1 cellular context compared by ENCODE assay signal in the genomic region with DNA sequence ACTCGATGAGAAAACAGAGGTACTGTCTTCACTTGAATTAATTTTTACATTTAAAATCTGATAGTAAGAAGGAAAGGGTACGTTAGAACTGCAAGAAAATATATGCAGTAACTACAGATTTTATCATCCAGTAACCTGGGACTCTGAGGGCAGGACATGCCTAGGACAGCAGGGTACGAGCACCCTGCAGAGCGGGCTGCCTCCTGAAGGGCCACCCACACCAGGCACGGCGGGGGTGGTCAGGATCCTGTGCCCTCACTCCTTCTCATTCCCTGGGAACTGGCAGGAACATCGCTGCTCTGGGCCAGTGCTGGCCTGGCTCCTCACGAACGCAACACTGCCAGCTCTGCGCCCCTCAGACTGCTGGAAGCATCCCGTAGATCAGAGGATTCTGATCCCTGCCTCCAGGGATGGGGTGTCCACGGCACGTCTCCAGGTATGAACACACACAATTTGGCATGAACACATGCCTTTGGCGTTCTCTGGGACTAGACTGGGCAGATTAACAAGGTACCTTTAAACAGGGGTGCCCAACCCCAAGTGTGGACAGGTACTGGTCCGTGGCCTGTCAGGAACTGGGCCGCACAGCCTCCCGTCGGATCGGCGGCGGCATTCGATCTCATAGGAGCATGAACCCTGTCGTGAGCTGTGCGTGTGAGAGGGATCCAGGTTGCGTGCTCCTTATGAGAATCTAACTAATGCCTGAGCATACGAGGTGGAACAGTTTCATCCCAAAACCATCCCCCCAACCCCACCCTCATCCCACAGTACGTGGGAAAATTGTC.
TF ChIP-seq lines count a peak whose summit lies in the region.

No MANE protein-coding gene starts in this region.

TF ChIP-seq in GM23338, 12 proteins besides CTCF, POLR2A, EP300 and RAD21:
- no peak for TF ChIP-seq ZNF462 (CRISPR knock-in tag; IDR thresholded peaks at IDR 0.05)
- no peak for TF ChIP-seq CREB1 (CRISPR knock-in tag; IDR thresholded peaks at IDR 0.05; ENCODE audit: low read depth)
- no peak for TF ChIP-seq NANOG (IDR thresholded peaks at IDR 0.05; ENCODE audit: borderline replicate concordance)
- no peak for TF ChIP-seq EZH2phosphoT487 (IDR thresholded peaks at IDR 0.05; ENCODE audit: unreplicated experiment)
- TF ChIP-seq, protein P1, sequence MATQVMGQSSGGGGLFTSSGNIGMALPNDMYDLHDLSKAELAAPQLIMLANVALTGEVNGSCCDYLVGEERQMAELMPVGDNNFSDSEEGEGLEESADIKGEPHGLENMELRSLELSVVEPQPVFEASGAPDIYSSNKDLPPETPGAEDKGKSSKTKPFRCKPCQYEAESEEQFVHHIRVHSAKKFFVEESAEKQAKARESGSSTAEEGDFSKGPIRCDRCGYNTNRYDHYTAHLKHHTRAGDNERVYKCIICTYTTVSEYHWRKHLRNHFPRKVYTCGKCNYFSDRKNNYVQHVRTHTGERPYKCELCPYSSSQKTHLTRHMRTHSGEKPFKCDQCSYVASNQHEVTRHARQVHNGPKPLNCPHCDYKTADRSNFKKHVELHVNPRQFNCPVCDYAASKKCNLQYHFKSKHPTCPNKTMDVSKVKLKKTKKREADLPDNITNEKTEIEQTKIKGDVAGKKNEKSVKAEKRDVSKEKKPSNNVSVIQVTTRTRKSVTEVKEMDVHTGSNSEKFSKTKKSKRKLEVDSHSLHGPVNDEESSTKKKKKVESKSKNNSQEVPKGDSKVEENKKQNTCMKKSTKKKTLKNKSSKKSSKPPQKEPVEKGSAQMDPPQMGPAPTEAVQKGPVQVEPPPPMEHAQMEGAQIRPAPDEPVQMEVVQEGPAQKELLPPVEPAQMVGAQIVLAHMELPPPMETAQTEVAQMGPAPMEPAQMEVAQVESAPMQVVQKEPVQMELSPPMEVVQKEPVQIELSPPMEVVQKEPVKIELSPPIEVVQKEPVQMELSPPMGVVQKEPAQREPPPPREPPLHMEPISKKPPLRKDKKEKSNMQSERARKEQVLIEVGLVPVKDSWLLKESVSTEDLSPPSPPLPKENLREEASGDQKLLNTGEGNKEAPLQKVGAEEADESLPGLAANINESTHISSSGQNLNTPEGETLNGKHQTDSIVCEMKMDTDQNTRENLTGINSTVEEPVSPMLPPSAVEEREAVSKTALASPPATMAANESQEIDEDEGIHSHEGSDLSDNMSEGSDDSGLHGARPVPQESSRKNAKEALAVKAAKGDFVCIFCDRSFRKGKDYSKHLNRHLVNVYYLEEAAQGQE (IDR thresholded peaks at IDR 0.05; ENCODE audit: unreplicated experiment) = no peak
- TF ChIP-seq ZNF331 (CRISPR knock-in tag; IDR thresholded peaks at IDR 0.05; ENCODE audit: low read depth) = no peak
- no peak for TF ChIP-seq ZNF114 (CRISPR knock-in tag; IDR thresholded peaks at IDR 0.05)
- TF ChIP-seq POLR2AphosphoS5 (IDR thresholded peaks at IDR 0.05; ENCODE audit: low read depth) = no peak
- TF ChIP-seq, protein P2, sequence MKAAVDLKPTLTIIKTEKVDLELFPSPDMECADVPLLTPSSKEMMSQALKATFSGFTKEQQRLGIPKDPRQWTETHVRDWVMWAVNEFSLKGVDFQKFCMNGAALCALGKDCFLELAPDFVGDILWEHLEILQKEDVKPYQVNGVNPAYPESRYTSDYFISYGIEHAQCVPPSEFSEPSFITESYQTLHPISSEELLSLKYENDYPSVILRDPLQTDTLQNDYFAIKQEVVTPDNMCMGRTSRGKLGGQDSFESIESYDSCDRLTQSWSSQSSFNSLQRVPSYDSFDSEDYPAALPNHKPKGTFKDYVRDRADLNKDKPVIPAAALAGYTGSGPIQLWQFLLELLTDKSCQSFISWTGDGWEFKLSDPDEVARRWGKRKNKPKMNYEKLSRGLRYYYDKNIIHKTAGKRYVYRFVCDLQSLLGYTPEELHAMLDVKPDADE (IDR thresholded peaks at IDR 0.05) = no peak
- no peak for TF ChIP-seq STAT1 (IDR thresholded peaks at IDR 0.05; ENCODE audit: unreplicated experiment)
- TF ChIP-seq JUNB (IDR thresholded peaks at IDR 0.05; ENCODE audit: unreplicated experiment) = no peak
- no peak for TF ChIP-seq EZH2 (IDR thresholded peaks at IDR 0.05; ENCODE audit: low read depth, unreplicated experiment)
